Comparison of ENCODE assay signal across 15 cellular contexts in genomic region chr2:69561041-69561550, GRCh38.
DNase-seq lines count a peak whose midpoint lies in the region; ATAC-seq and TF ChIP-seq lines count a peak whose summit lies in the region.
"Had no signal": no experiment of that assay in that cellular context is flagged by ENCODE, and none has a peak within 500 bp of the region (broad histone marks: within the 10 kb centered on the region; RNA-seq: fewer than 3 reads in every experiment).

No MANE protein-coding gene starts in this region.

- no peak for TF ChIP-seq CTCF in choroid plexus epithelial cell (conservative IDR thresholded peaks at IDR 0.05; ENCODE audit: low read depth, low read length)
- TF ChIP-seq CTCF in transverse colon (IDR thresholded peaks at IDR 0.05) = no peak

- H3K4me1 Mint-ChIP-seq in T-helper 17 cell = peaks cover 54% of the 10 kb centered on the region

- H3K9ac ChIP-seq in BLaER1 treated with 17β-estradiol and CSF1 and Interleukin-3, amounts not matched to agents 10 nM and 100 nM = no peak overlapping the region

- no peaks in the 10 kb centered on the region for H3K9me3 ChIP-seq in BLaER1 treated with 17β-estradiol and CSF1 and Interleukin-3, amounts not matched to agents 10 nM and 100 nM (replicated peaks in 1 of 11)
- H3K9me3 ChIP-seq in T-helper 17 cell (ENCODE audit: control insufficient read depth, low read length, poor library complexity, severe bottlenecking) (no peaks in the 10 kb centered on the region), transverse colon (no peaks in the 10 kb centered on the region)

- peak overlapping the region in 9 of 11 experiments; percentile 5 to 50 (median 33); a peak in 9 of 22 replicates for H3K4me2 ChIP-seq in BLaER1 treated with 17β-estradiol and CSF1 and Interleukin-3, amounts not matched to agents 10 nM and 100 nM

- H3K4me3 ChIP-seq in BLaER1 treated with 17β-estradiol and CSF1 and Interleukin-3, amounts not matched to agents 10 nM and 100 nM = no peak overlapping the region
- H3K4me3 ChIP-seq in choroid plexus epithelial cell (ENCODE audit: low read depth, low read length) (no peak overlapping the region), transverse colon (no peak overlapping the region)

- H4K20me1 ChIP-seq in BLaER1 treated with 17β-estradiol and CSF1 and Interleukin-3, amounts not matched to agents 10 nM and 100 nM = peaks cover 0 to 83% (median 16%) of the 10 kb centered on the region in 11 experiments; a peak in 14 of 22 replicates

- TF ChIP-seq EP300 in transverse colon (IDR thresholded peaks at IDR 0.05; ENCODE audit: low read depth) = no peak

- H3K36me3 Mint-ChIP-seq in T-helper 17 cell (ENCODE audit: low read depth) = no peaks in the 10 kb centered on the region

- H3K4me3 Mint-ChIP-seq in T-helper 17 cell = no peak overlapping the region

- no peak overlapping the region for H3K27ac ChIP-seq in BLaER1 treated with 17β-estradiol and CSF1 and Interleukin-3, amounts not matched to agents 10 nM and 100 nM
- no peak overlapping the region for H3K27ac ChIP-seq in transverse colon

- H3K27me3 Mint-ChIP-seq in T-helper 17 cell = no peaks in the 10 kb centered on the region

- H3K27ac Mint-ChIP-seq in T-helper 17 cell = peak overlapping the region; percentile 49

- H3K27me3 ChIP-seq in BLaER1 treated with 17β-estradiol and CSF1 and Interleukin-3, amounts not matched to agents 10 nM and 100 nM = no peaks in the 10 kb centered on the region
- H3K27me3 ChIP-seq in transverse colon = no peaks in the 10 kb centered on the region

- no peak for ATAC-seq in T-helper 17 cell
- no peak for ATAC-seq in HG02840 (IDR thresholded peaks at IDR 0.05; ENCODE audit: low FRiP score, unreplicated experiment)
- no peak for ATAC-seq in GM18498 (IDR thresholded peaks at IDR 0.05; ENCODE audit: unreplicated experiment)
- ATAC-seq: HCT116 had no signal

- in situ Hi-C loops in transverse colon (cut with MboI; ENCODE audit: low pct_ligation_motif_present in 1 of 4, low pct_unique_long_range_greater_than_20kb in 1 of 4, low sequenced_read_pairs in 3 of 4) = loop anchor here (5.0 to 25.0 kb wide), 4 partner anchors 151 to 251 kb away; no protein-coding TSS in a partner anchor

- TF ChIP-seq POLR2A in transverse colon (IDR thresholded peaks at IDR 0.05) = no peak

- DNase-seq in ELR (ENCODE audit: low read depth) (peak; percentile 28), T-helper 17 cell (no peak), choroid plexus epithelial cell (ENCODE audit: low read depth) (peak; percentile 29), hepatic stellate cell (ENCODE audit: low spot score) (no peak), transverse colon (no peak)
- DNase-seq: ACHN, DMS 273 treated with DMSO at 0.1 percent for 48 hours, NCI-H1105 treated with DMSO at 0.1 percent for 48 hours, NCI-H187 treated with DMSO at 0.1 percent for 48 hours, NCI-H82, SIG-M5 had no signal

- H3K4me1 ChIP-seq in BLaER1 treated with 17β-estradiol and CSF1 and Interleukin-3, amounts not matched to agents 10 nM and 100 nM = peaks cover 37 to 49% (median 43%) of the 10 kb centered on the region in 10 experiments
- H3K4me1 ChIP-seq in transverse colon = peaks cover 0 to 49% (median 11%) of the 10 kb centered on the region in 4 donors

- intact Hi-C loops in transverse colon (cut with DNase I; ENCODE audit: low total_unique reads) = loop anchor here (5.0 kb wide), 1 partner anchor 156 kb away; no protein-coding TSS in a partner anchor

- WGBS in transverse colon (ENCODE audit: low coverage in 1 of 2), 2 donors = 79 to 85% methylated on average over 3 of the region's 3 CpGs

- peaks cover 6 to 21% (median 12%) of the 10 kb centered on the region in 11 experiments; a peak in 13 of 22 replicates for H3K36me3 ChIP-seq in BLaER1 treated with 17β-estradiol and CSF1 and Interleukin-3, amounts not matched to agents 10 nM and 100 nM
- no peaks in the 10 kb centered on the region for H3K36me3 ChIP-seq in transverse colon

Comparison
In these comparisons a context has a peak if more than half of its experiments do, and no peak if none do; other contexts are left out.
1. DNase-seq: peak in ELR (single experiment) and choroid plexus epithelial cell (single experiment); none in T-helper 17 cell (0 of 3), hepatic stellate cell (single experiment) and transverse colon (single experiment).